Comparison of ENCODE assay signal across 13 cellular contexts in genomic region chr10:49310460-49310859, GRCh38. TPM values are rescaled to one million over a fixed set of nuclear protein-coding genes. Genes with fewer than 3 reads are reported as not detected.
DNase-seq lines count a peak whose midpoint lies in the region; ATAC-seq and TF ChIP-seq lines count a peak whose summit lies in the region.
"Had no signal": no experiment of that assay in that cellular context is flagged by ENCODE, and none has a peak within 500 bp of the region (broad histone marks: within the 10 kb centered on the region; RNA-seq: fewer than 3 reads in every experiment).

No MANE protein-coding gene starts in this region.

- H3K4me3 Mint-ChIP-seq in activated naive CD4-positive, alpha-beta T cell treated with anti-CD3 and anti-CD28 coated beads for 36 hours, result no peak overlapping the region
- peak overlapping the region; percentile 75 to 79 for H3K4me3 Mint-ChIP-seq in effector memory CD8-positive, alpha-beta T cell

- peak; percentile 62 for ATAC-seq in effector memory CD8-positive, alpha-beta T cell (replicated peaks)
- ATAC-seq in stimulated activated naive CD8-positive, alpha-beta T cell treated with anti-CD3 and anti-CD28 coated beads, Interleukin-15, Interleukin-2, amounts not matched to agents 100 U/mL and 50 U/mL, for 24 hours, result peak; percentile 91
- ATAC-seq in GM19324 (IDR thresholded peaks at IDR 0.05; ENCODE audit: low FRiP score, unreplicated experiment) (no peak), HG02840 (IDR thresholded peaks at IDR 0.05; ENCODE audit: low FRiP score, unreplicated experiment) (no peak)

- no peak overlapping the region for H2AFZ ChIP-seq in MM.1S (ENCODE audit: low read length)

- H3K27me3 Mint-ChIP-seq in activated naive CD4-positive, alpha-beta T cell treated with anti-CD3 and anti-CD28 coated beads for 36 hours (ENCODE audit: low read depth), result peaks cover 1% of the 10 kb centered on the region
- no peaks in the 10 kb centered on the region for H3K27me3 Mint-ChIP-seq in effector memory CD8-positive, alpha-beta T cell

- peaks cover 13% of the 10 kb centered on the region for H3K4me1 Mint-ChIP-seq in activated naive CD4-positive, alpha-beta T cell treated with anti-CD3 and anti-CD28 coated beads for 36 hours (ENCODE audit: low read depth)
- peaks cover 16 to 27% of the 10 kb centered on the region in 2 donors for H3K4me1 Mint-ChIP-seq in effector memory CD8-positive, alpha-beta T cell (ENCODE audit: low read depth in 2 of 2)

- H4K20me1 ChIP-seq in MM.1S (ENCODE audit: insufficient read depth, low read length), result no peaks in the 10 kb centered on the region

- no peak overlapping the region for H3K9ac ChIP-seq in MM.1S (ENCODE audit: low read length)
- H3K9ac ChIP-seq: KMS-11 had no signal

- no peaks in the 10 kb centered on the region for H3K4me1 ChIP-seq in MM.1S (ENCODE audit: low read length)
- H3K4me1 ChIP-seq: transverse colon had no signal

- H3K4me3 ChIP-seq in MM.1S (ENCODE audit: low read length), result no peak overlapping the region
- H3K4me3 ChIP-seq: transverse colon had no signal

- intact Hi-C loops in activated naive CD4-positive, alpha-beta T cell treated with anti-CD3 and anti-CD28 coated beads for 36 hours (cut with micrococcal nuclease), result no loop called here

- H3K27ac ChIP-seq in KOPT-K1 (ENCODE audit: low read depth, low read length, poor library complexity, severe bottlenecking), result peak overlapping the region; percentile 32
- no peak overlapping the region for H3K27ac ChIP-seq in MM.1S (ENCODE audit: low read length)
- H3K27ac ChIP-seq: KMS-11, transverse colon had no signal

- no peaks in the 10 kb centered on the region for H3K27me3 ChIP-seq in MM.1S (replicated peaks; ENCODE audit: insufficient read depth, low read length)
- H3K27me3 ChIP-seq: transverse colon had no signal

- no peaks in the 10 kb centered on the region for H3F3A ChIP-seq in MM.1S (ENCODE audit: insufficient read depth, low read length)

- no peak overlapping the region for H3K27ac Mint-ChIP-seq in activated naive CD4-positive, alpha-beta T cell treated with anti-CD3 and anti-CD28 coated beads for 36 hours
- H3K27ac Mint-ChIP-seq in effector memory CD8-positive, alpha-beta T cell, result peak overlapping the region; percentile 46 to 95

- H3K36me3 ChIP-seq in KOPT-K1 (ENCODE audit: insufficient read depth, low read length) (no peaks in the 10 kb centered on the region), MM.1S (replicated peaks; ENCODE audit: insufficient read depth, low read length) (no peaks in the 10 kb centered on the region)
- H3K36me3 ChIP-seq: transverse colon had no signal

- no peaks in the 10 kb centered on the region for H3K9me3 Mint-ChIP-seq in activated naive CD4-positive, alpha-beta T cell treated with anti-CD3 and anti-CD28 coated beads for 36 hours
- no peaks in the 10 kb centered on the region for H3K9me3 Mint-ChIP-seq in effector memory CD8-positive, alpha-beta T cell

- no peaks in the 10 kb centered on the region for H3K9me2 ChIP-seq in MM.1S (replicated peaks; ENCODE audit: insufficient read depth, low read length)

- no peaks in the 10 kb centered on the region for H3K36me3 Mint-ChIP-seq in activated naive CD4-positive, alpha-beta T cell treated with anti-CD3 and anti-CD28 coated beads for 36 hours (ENCODE audit: low read depth)
- peaks cover 3% of the 10 kb centered on the region for H3K36me3 Mint-ChIP-seq in effector memory CD8-positive, alpha-beta T cell (ENCODE audit: insufficient read depth)

- TF ChIP-seq CTCF in MM.1S (IDR thresholded peaks at IDR 0.05; ENCODE audit: low read length), result no peak

- H3K9me3 ChIP-seq in KOPT-K1 (ENCODE audit: insufficient read depth, low read length, poor library complexity, severe bottlenecking), result no peaks in the 10 kb centered on the region
- no peaks in the 10 kb centered on the region for H3K9me3 ChIP-seq in MM.1S (replicated peaks; ENCODE audit: insufficient read depth, low read length)
- H3K9me3 ChIP-seq: transverse colon had no signal

- no peak overlapping the region for H3K4me2 ChIP-seq in MM.1S (ENCODE audit: low read depth, low read length)
- H3K4me2 ChIP-seq: KMS-11 had no signal

- H3K79me2 ChIP-seq in MM.1S (ENCODE audit: low read length), result no peaks in the 10 kb centered on the region

- DNase-seq in activated naive CD4-positive, alpha-beta T cell treated with anti-CD3 and anti-CD28 coated beads for 36 hours, result peak; percentile 36
- no peak for DNase-seq in activated naive CD4-positive, alpha-beta T cell treated with anti-CD3 and anti-CD28 coated beads, Interleukin-2, amount 50 U/mL, for 16 hours
- DNase-seq in effector memory CD8-positive, alpha-beta T cell, result no peak
- DNase-seq in stimulated activated naive CD8-positive, alpha-beta T cell treated with anti-CD3 and anti-CD28 coated beads, Interleukin-15, Interleukin-2, amounts not matched to agents 100 U/mL and 50 U/mL, for 24 hours, result peak; percentile 20
- no peak for DNase-seq in MM.1S
- DNase-seq: activated CD4-positive, CD25-positive, alpha-beta regulatory T cell; AML-193; transverse colon had no signal

- CTCF ChIA-PET in activated naive CD4-positive, alpha-beta T cell treated with anti-CD3 and anti-CD28 coated beads for 36 hours (lab: Charles Lee), result no interaction called here

RNA-seq across cellular contexts. Expression of gene C10orf71, which starts 11.5 kb away (rescaled TPM):
- not detected for total RNA-seq in activated naive CD4-positive, alpha-beta T cell treated with anti-CD3 and anti-CD28 coated beads for 36 hours
- total RNA-seq: epithelial cell of proximal tubule had no signal

Comparison
In these comparisons a context has a peak if more than half of its experiments do, and no peak if none do; other contexts are left out.
1. DNase-seq: peak in activated naive CD4-positive, alpha-beta T cell treated with anti-CD3 and anti-CD28 coated beads for 36 hours (single experiment) and stimulated activated naive CD8-positive, alpha-beta T cell treated with anti-CD3 and anti-CD28 coated beads, Interleukin-15, Interleukin-2, amounts not matched to agents 100 U/mL and 50 U/mL, for 24 hours (single experiment); none in activated naive CD4-positive, alpha-beta T cell treated with anti-CD3 and anti-CD28 coated beads, Interleukin-2, amount 50 U/mL, for 16 hours (single experiment), effector memory CD8-positive, alpha-beta T cell (0 of 3) and MM.1S (single experiment).
2. ATAC-seq: peak in effector memory CD8-positive, alpha-beta T cell (single experiment) and stimulated activated naive CD8-positive, alpha-beta T cell treated with anti-CD3 and anti-CD28 coated beads, Interleukin-15, Interleukin-2, amounts not matched to agents 100 U/mL and 50 U/mL, for 24 hours (single experiment); none in GM19324 (single experiment) and HG02840 (single experiment).